ENCODE assay signal across 8 cellular contexts in genomic region chr22:36358533-36359171, GRCh38. TPM values are rescaled to one million over a fixed set of nuclear protein-coding genes. Genes with fewer than 3 reads are reported as not detected.
DNase-seq lines count a peak whose midpoint lies in the region; ATAC-seq and TF ChIP-seq lines count a peak whose summit lies in the region.

No MANE protein-coding gene starts in this region.

- ATAC-seq in left lung: peak; percentile 9
- ATAC-seq in thoracic aorta (ENCODE audit: insufficient number of reproducible peaks, low FRiP score, low read depth): peak; percentile 23

- H3K27me3 Mint-ChIP-seq in T-helper 1 cell treated with Interleukin-12 subunit alpha and Interleukin-12 subunit beta and Interleukin-4 antibody, amounts not matched to agents 30 μg/mL and 1 μg/mL, for 36 hours (ENCODE audit: low read depth): no peaks in the 10 kb centered on the region
- no peaks in the 10 kb centered on the region for H3K27me3 Mint-ChIP-seq in activated naive CD8-positive, alpha-beta T cell treated with anti-CD3 and anti-CD28 coated beads for 36 hours

- H3K4me3 ChIP-seq in left lung (no peak overlapping the region), thoracic aorta (peak overlapping the region; percentile 52)

- peaks cover 32% of the 10 kb centered on the region for H3K36me3 Mint-ChIP-seq in T-helper 1 cell treated with Interleukin-12 subunit alpha and Interleukin-12 subunit beta and Interleukin-4 antibody, amounts not matched to agents 30 μg/mL and 1 μg/mL, for 36 hours (ENCODE audit: low read depth)
- peaks cover 57% of the 10 kb centered on the region for H3K36me3 Mint-ChIP-seq in activated naive CD8-positive, alpha-beta T cell treated with anti-CD3 and anti-CD28 coated beads for 36 hours

- H3K9me3 Mint-ChIP-seq in T-helper 1 cell treated with Interleukin-12 subunit alpha and Interleukin-12 subunit beta and Interleukin-4 antibody, amounts not matched to agents 30 μg/mL and 1 μg/mL, for 36 hours: no peaks in the 10 kb centered on the region
- no peaks in the 10 kb centered on the region for H3K9me3 Mint-ChIP-seq in activated naive CD8-positive, alpha-beta T cell treated with anti-CD3 and anti-CD28 coated beads for 36 hours

- H3K4me1 Mint-ChIP-seq in T-helper 1 cell treated with Interleukin-12 subunit alpha and Interleukin-12 subunit beta and Interleukin-4 antibody, amounts not matched to agents 30 μg/mL and 1 μg/mL, for 36 hours (ENCODE audit: low read depth): peaks cover 74% of the 10 kb centered on the region
- H3K4me1 Mint-ChIP-seq in activated naive CD8-positive, alpha-beta T cell treated with anti-CD3 and anti-CD28 coated beads for 36 hours: peaks cover 87% of the 10 kb centered on the region

- TF ChIP-seq CTCF in left lung (IDR thresholded peaks at IDR 0.05): no peak
- no peak for TF ChIP-seq CTCF in thoracic aorta (IDR thresholded peaks at IDR 0.05)

- DNase-seq in T-helper 1 cell: no peak
- no peak for DNase-seq in activated naive CD8-positive, alpha-beta T cell treated with anti-CD3 and anti-CD28 coated beads for 36 hours
- DNase-seq in left lung: no peak
- DNase-seq in thoracic aorta (ENCODE audit: low spot score): no peak
- DNase-seq in cortex of kidney (lab: John Stamatoyannopoulos, UW): no peak
- no peak for DNase-seq in MV-4-11 (lab: John Stamatoyannopoulos, UW)
- no peak for DNase-seq in SIG-M5 (lab: John Stamatoyannopoulos, UW)

- H3K9me3 ChIP-seq in left lung (no peaks in the 10 kb centered on the region), thoracic aorta (no peaks in the 10 kb centered on the region)

- H3K4me1 ChIP-seq in left lung (peaks cover 70 to 97% of the 10 kb centered on the region in 2 donors), thoracic aorta (ENCODE audit: control insufficient read depth in 1 of 2, low read depth in 2 of 2) (peaks cover 85 to 96% of the 10 kb centered on the region in 2 donors)

- peak overlapping the region; percentile 85 for H3K27ac Mint-ChIP-seq in T-helper 1 cell treated with Interleukin-12 subunit alpha and Interleukin-12 subunit beta and Interleukin-4 antibody, amounts not matched to agents 30 μg/mL and 1 μg/mL, for 36 hours
- H3K27ac Mint-ChIP-seq in activated naive CD8-positive, alpha-beta T cell treated with anti-CD3 and anti-CD28 coated beads for 36 hours: peak overlapping the region; percentile 89

- H3K36me3 ChIP-seq in left lung: peaks cover 0 to 12% of the 10 kb centered on the region in 2 donors
- H3K36me3 ChIP-seq in thoracic aorta: peaks cover 6% of the 10 kb centered on the region

- H3K27ac ChIP-seq in left lung (peak overlapping the region; percentile 70 to 83), thoracic aorta (peak overlapping the region; percentile 92 to 97)

- intact Hi-C loops in left lung (cut with DNase I): no loop called here

- H3K27me3 ChIP-seq in left lung (no peaks in the 10 kb centered on the region), thoracic aorta (replicated peaks; ENCODE audit: insufficient read depth) (no peaks in the 10 kb centered on the region)

- peak overlapping the region; percentile 59 for H3K4me3 Mint-ChIP-seq in T-helper 1 cell treated with Interleukin-12 subunit alpha and Interleukin-12 subunit beta and Interleukin-4 antibody, amounts not matched to agents 30 μg/mL and 1 μg/mL, for 36 hours
- H3K4me3 Mint-ChIP-seq in activated naive CD8-positive, alpha-beta T cell treated with anti-CD3 and anti-CD28 coated beads for 36 hours: peak overlapping the region; percentile 50

RNA-seq across cellular contexts. Expression of gene MYH9, which starts 29.1 kb away (rescaled TPM):
- 100 to 1,000 TPM; 551 to 554 TPM for total RNA-seq in activated naive CD8-positive, alpha-beta T cell treated with anti-CD3 and anti-CD28 coated beads for 36 hours
- total RNA-seq in left lung (100 to 1,000 TPM; 754 to 761 TPM), thoracic aorta (1,000 to 10,000 TPM; 1,447 to 1,631 TPM)
